Comparison of ENCODE assay signal across 14 cellular contexts in genomic region chr17:206941-207560, GRCh38. TPM values are rescaled to one million over a fixed set of nuclear protein-coding genes. Genes with fewer than 3 reads are reported as not detected.
"Had no signal": no experiment of that assay in that cellular context is flagged by ENCODE, and none has a peak within 500 bp of the region (broad histone marks: within the 10 kb centered on the region; RNA-seq: fewer than 3 reads in every experiment).

No MANE protein-coding gene starts in this region.

- ATAC-seq: gastrocnemius medialis; naive thymus-derived CD4-positive, alpha-beta T cell had no signal

- H3K4me3 Mint-ChIP-seq: activated B cell treated with CpG ODN at 0.5 μM for 24 hours; activated CD4-positive, alpha-beta T cell treated with anti-CD3 and anti-CD28 coated beads, Interleukin-2, amount 10 ng/mL, durations not matched to agents 24 days and 14 days; activated naive CD4-positive, alpha-beta T cell treated with anti-CD3 and anti-CD28 coated beads for 36 hours; naive thymus-derived CD4-positive, alpha-beta T cell; T-helper 1 cell treated with Interleukin-12 subunit alpha and Interleukin-12 subunit beta and Interleukin-4 antibody, amounts not matched to agents 30 μg/mL and 1 μg/mL, for 36 hours had no signal

- H3K4me3 ChIP-seq: gastrocnemius medialis, prostate gland, tibial artery, uterus had no signal

- H3K4me1 ChIP-seq: gastrocnemius medialis, prostate gland, tibial artery, uterus had no signal

- H3K4me1 Mint-ChIP-seq: activated B cell treated with CpG ODN at 0.5 μM for 24 hours; activated CD4-positive, alpha-beta T cell treated with anti-CD3 and anti-CD28 coated beads, Interleukin-2, amount 10 ng/mL, durations not matched to agents 24 days and 14 days; naive thymus-derived CD4-positive, alpha-beta T cell had no signal

- H3K27me3 ChIP-seq: gastrocnemius medialis, uterus had no signal

- H3K27ac ChIP-seq: gastrocnemius medialis, prostate gland, tibial artery, uterus had no signal

- H3K9me3 ChIP-seq: gastrocnemius medialis, prostate gland, tibial artery, uterus had no signal

- DNase-seq: activated B cell treated with CpG ODN at 0.5 μM for 24 hours; activated CD4-positive, alpha-beta T cell treated with anti-CD3 and anti-CD28 coated beads, Interleukin-2, amount 10 ng/mL, durations not matched to agents 24 days and 14 days; activated naive CD4-positive, alpha-beta T cell treated with anti-CD3 and anti-CD28 coated beads for 36 hours; cortex of kidney; effector CD8-positive, alpha-beta T cell; gastrocnemius medialis; islet precursor cell; midbrain; naive thymus-derived CD4-positive, alpha-beta T cell; stimulated activated CD4-positive, alpha-beta T cell treated with anti-CD3 and anti-CD28 coated beads, Interleukin-15, amount 100 ng/mL, for 24 hours; tibial artery; uterus had no signal

- H3K36me3 ChIP-seq: gastrocnemius medialis, prostate gland, tibial artery, uterus had no signal

- H3K9me3 Mint-ChIP-seq: activated CD4-positive, alpha-beta T cell treated with anti-CD3 and anti-CD28 coated beads, Interleukin-2, amount 10 ng/mL, durations not matched to agents 24 days and 14 days; activated naive CD4-positive, alpha-beta T cell treated with anti-CD3 and anti-CD28 coated beads for 36 hours; T-helper 1 cell treated with Interleukin-12 subunit alpha and Interleukin-12 subunit beta and Interleukin-4 antibody, amounts not matched to agents 30 μg/mL and 1 μg/mL, for 36 hours had no signal

- H3K27ac Mint-ChIP-seq: activated B cell treated with CpG ODN at 0.5 μM for 24 hours; activated CD4-positive, alpha-beta T cell treated with anti-CD3 and anti-CD28 coated beads, Interleukin-2, amount 10 ng/mL, durations not matched to agents 24 days and 14 days; activated naive CD4-positive, alpha-beta T cell treated with anti-CD3 and anti-CD28 coated beads for 36 hours; naive thymus-derived CD4-positive, alpha-beta T cell; T-helper 1 cell treated with Interleukin-12 subunit alpha and Interleukin-12 subunit beta and Interleukin-4 antibody, amounts not matched to agents 30 μg/mL and 1 μg/mL, for 36 hours had no signal

- H3K27me3 Mint-ChIP-seq: activated B cell treated with CpG ODN at 0.5 μM for 24 hours had no signal

RNA-seq across cellular contexts. Expression of gene DOC2B, which starts 25.6 kb away (rescaled TPM):
- total RNA-seq: activated B cell treated with CpG ODN at 0.5 μM for 24 hours had no signal
- polyA plus RNA-seq: naive thymus-derived CD4-positive, alpha-beta T cell had no signal
